Comparison of ENCODE assay signal across 22 cellular contexts in genomic region chr12:68846811-68847210, GRCh38. TPM values are rescaled to one million over a fixed set of nuclear protein-coding genes. Genes with fewer than 3 reads are reported as not detected.
DNase-seq lines count a peak whose midpoint lies in the region; ATAC-seq and TF ChIP-seq lines count a peak whose summit lies in the region.
"Had no signal": no experiment of that assay in that cellular context is flagged by ENCODE, and none has a peak within 500 bp of the region (broad histone marks: within the 10 kb centered on the region; RNA-seq: fewer than 3 reads in every experiment).

No MANE protein-coding gene starts in this region.

- peaks cover 3 to 13% of the 10 kb centered on the region in 2 donors for H3K36me3 Mint-ChIP-seq in activated T-cell treated with anti-CD3 and anti-CD28 coated beads, Interleukin-2, amount 50 U/mL, for 72 hours (ENCODE audit: insufficient read depth in 2 of 2)
- H3K36me3 Mint-ChIP-seq in activated T-cell treated with anti-CD3 and anti-CD28 coated beads, Interleukin-2, amount 50 U/mL, for 24 hours (ENCODE audit: low read depth), result peaks cover 41% of the 10 kb centered on the region
- peaks cover 16% of the 10 kb centered on the region for H3K36me3 Mint-ChIP-seq in CD4-positive, alpha-beta T cell (ENCODE audit: low read depth)
- H3K36me3 Mint-ChIP-seq in activated T-helper 1 cell treated with anti-CD3 and anti-CD28 coated beads, Interleukin-12 subunit alpha, Interleukin-12 subunit beta, Interleukin-2, Interleukin-4 antibody, amounts not matched to agents 30 ng/mL and 10 ng/mL and 1 ng/mL, durations not matched to agents 14 hours and 24 hours and 36 hours (ENCODE audit: low read depth), result peaks cover 23% of the 10 kb centered on the region

- TF ChIP-seq CTCF in CD4-positive, alpha-beta T cell (IDR thresholded peaks at IDR 0.05), result no peak
- no peak for TF ChIP-seq CTCF in HCT116 (IDR thresholded peaks at IDR 0.05 in 2 of 3, conservative IDR thresholded peaks at IDR 0.05 in 1 of 3; ENCODE audit: borderline replicate concordance in 1 of 3, insufficient read depth in 1 of 3, low read depth in 2 of 3, low read length in 2 of 3)

- BruUV-seq in HCT116 (replicated peaks; lab: Mats Ljungman, UMichigan), result no TSS peak

- DNase-seq in activated T-cell treated with anti-CD3 and anti-CD28 coated beads, Interleukin-2, amount 50 U/mL, for 72 hours, result no peak
- no peak for DNase-seq in activated T-cell treated with anti-CD3 and anti-CD28 coated beads, Interleukin-2, amount 50 U/mL, for 24 hours
- no peak for DNase-seq in CD4-positive, alpha-beta T cell
- no peak for DNase-seq in HCT116 (ENCODE audit: low read depth, low spot score)
- DNase-seq in activated T-helper 1 cell treated with anti-CD3 and anti-CD28 coated beads, Interleukin-12 subunit alpha, Interleukin-12 subunit beta, Interleukin-2, Interleukin-4 antibody, amounts not matched to agents 30 ng/mL and 10 ng/mL and 1 ng/mL, durations not matched to agents 14 hours and 24 hours and 36 hours (ENCODE audit: low spot score), result no peak
- DNase-seq: 8988T; ACHN; AML-193; BE2C; Calu3; CD4-positive, alpha-beta memory T cell; COR-L47; DMS53; DMS79 treated with DMSO at 0.1 percent for 48 hours; GF-D8; H9; HFFc6 had no signal

- peak overlapping the region; percentile 46 for H3K27ac Mint-ChIP-seq in activated T-cell treated with anti-CD3 and anti-CD28 coated beads, Interleukin-2, amount 50 U/mL, for 72 hours
- no peak overlapping the region for H3K27ac Mint-ChIP-seq in activated T-cell treated with anti-CD3 and anti-CD28 coated beads, Interleukin-2, amount 50 U/mL, for 24 hours
- H3K27ac Mint-ChIP-seq in CD4-positive, alpha-beta T cell, result peak overlapping the region; percentile 47
- H3K27ac Mint-ChIP-seq in activated T-helper 1 cell treated with anti-CD3 and anti-CD28 coated beads, Interleukin-12 subunit alpha, Interleukin-12 subunit beta, Interleukin-2, Interleukin-4 antibody, amounts not matched to agents 30 ng/mL and 10 ng/mL and 1 ng/mL, durations not matched to agents 14 hours and 24 hours and 36 hours, result no peak overlapping the region
- H3K27ac Mint-ChIP-seq: CD14-positive monocyte, GM23338, H9, HFFc6 had no signal

- no peaks in the 10 kb centered on the region for H3K27me3 ChIP-seq in CD4-positive, alpha-beta T cell (ENCODE audit: control insufficient read depth, insufficient read depth, low read length)
- no peaks in the 10 kb centered on the region for H3K27me3 ChIP-seq in HCT116 (ENCODE audit: insufficient read depth, low read length)
- H3K27me3 ChIP-seq: BLaER1 treated with 17β-estradiol and CSF1 and Interleukin-3, amounts not matched to agents 10 nM and 100 nM had no signal

- no peaks in the 10 kb centered on the region for H3K9me2 ChIP-seq in HCT116 (ENCODE audit: insufficient read depth)

- CTCF ChIA-PET in CD4-positive, alpha-beta T cell (lab: Charles Lee), result no interaction called here
- CTCF ChIA-PET in HCT116 (lab: Charles Lee), result no interaction called here

- H3K4me3 Mint-ChIP-seq in activated T-cell treated with anti-CD3 and anti-CD28 coated beads, Interleukin-2, amount 50 U/mL, for 72 hours, result no peak overlapping the region
- H3K4me3 Mint-ChIP-seq in activated T-cell treated with anti-CD3 and anti-CD28 coated beads, Interleukin-2, amount 50 U/mL, for 24 hours, result no peak overlapping the region
- H3K4me3 Mint-ChIP-seq in CD4-positive, alpha-beta T cell, result no peak overlapping the region
- H3K4me3 Mint-ChIP-seq in activated T-helper 1 cell treated with anti-CD3 and anti-CD28 coated beads, Interleukin-12 subunit alpha, Interleukin-12 subunit beta, Interleukin-2, Interleukin-4 antibody, amounts not matched to agents 30 ng/mL and 10 ng/mL and 1 ng/mL, durations not matched to agents 14 hours and 24 hours and 36 hours, result no peak overlapping the region
- H3K4me3 Mint-ChIP-seq: CD14-positive monocyte; CD4-positive, alpha-beta memory T cell; GM23338; H9; HFFc6 had no signal

- no peak overlapping the region for H3K27ac ChIP-seq in CD4-positive, alpha-beta T cell (ENCODE audit: low read depth, low read length)
- no peak overlapping the region for H3K27ac ChIP-seq in HCT116 (ENCODE audit: low read depth, low read length)
- H3K27ac ChIP-seq: A549; BLaER1 treated with 17β-estradiol and CSF1 and Interleukin-3, amounts not matched to agents 10 nM and 100 nM had no signal

- H4K20me1 ChIP-seq in HCT116 (ENCODE audit: insufficient read depth), result peaks cover 7% of the 10 kb centered on the region; the same call in 1 of the 2 replicates

- POLR2A ChIA-PET in CD4-positive, alpha-beta T cell (lab: Charles Lee), result interaction anchor here (0.7 to 1.3 kb wide), 2 partner anchors 520 to 666 kb away, joined by 3 read pairs; no protein-coding TSS in a partner anchor
- POLR2A ChIA-PET in HCT116 (lab: Charles Lee), result no interaction called here

- H2AFZ ChIP-seq in HCT116 (ENCODE audit: low read depth, low read length, poor library complexity, severe bottlenecking), result no peak overlapping the region
- H2AFZ ChIP-seq: GM23338 had no signal

- intact Hi-C loops in CD4-positive, alpha-beta T cell (cut with DNase I, micrococcal nuclease), result no loop called here
- intact Hi-C loops in HCT116 (cut with micrococcal nuclease), result no loop called here
- intact Hi-C loops in activated T-helper 1 cell treated with anti-CD3 and anti-CD28 coated beads, Interleukin-12 subunit alpha, Interleukin-12 subunit beta, Interleukin-2, Interleukin-4 antibody, amounts not matched to agents 30 ng/mL and 10 ng/mL and 1 ng/mL, durations not matched to agents 14 hours and 24 hours and 36 hours (cut with micrococcal nuclease), result no loop called here

- TF ChIP-seq RAD21 in HCT116 (IDR thresholded peaks at IDR 0.05; ENCODE audit: low read depth), result no peak

- no peak overlapping the region for H3K4me2 ChIP-seq in HCT116 (ENCODE audit: low read length)
- H3K4me2 ChIP-seq: A549; BLaER1 treated with 17β-estradiol and CSF1 and Interleukin-3, amounts not matched to agents 10 nM and 100 nM; GM23338 had no signal

- no peaks in the 10 kb centered on the region for H3K27me3 Mint-ChIP-seq in activated T-cell treated with anti-CD3 and anti-CD28 coated beads, Interleukin-2, amount 50 U/mL, for 72 hours (ENCODE audit: low read depth)
- H3K27me3 Mint-ChIP-seq in activated T-cell treated with anti-CD3 and anti-CD28 coated beads, Interleukin-2, amount 50 U/mL, for 24 hours, result no peaks in the 10 kb centered on the region
- no peaks in the 10 kb centered on the region for H3K27me3 Mint-ChIP-seq in CD4-positive, alpha-beta T cell
- no peaks in the 10 kb centered on the region for H3K27me3 Mint-ChIP-seq in activated T-helper 1 cell treated with anti-CD3 and anti-CD28 coated beads, Interleukin-12 subunit alpha, Interleukin-12 subunit beta, Interleukin-2, Interleukin-4 antibody, amounts not matched to agents 30 ng/mL and 10 ng/mL and 1 ng/mL, durations not matched to agents 14 hours and 24 hours and 36 hours (ENCODE audit: insufficient read depth)
- H3K27me3 Mint-ChIP-seq: CD4-positive, alpha-beta memory T cell had no signal

- H3K9me3 Mint-ChIP-seq in activated T-cell treated with anti-CD3 and anti-CD28 coated beads, Interleukin-2, amount 50 U/mL, for 72 hours, result no peaks in the 10 kb centered on the region
- H3K9me3 Mint-ChIP-seq in activated T-cell treated with anti-CD3 and anti-CD28 coated beads, Interleukin-2, amount 50 U/mL, for 24 hours, result no peaks in the 10 kb centered on the region
- H3K9me3 Mint-ChIP-seq in CD4-positive, alpha-beta T cell, result no peaks in the 10 kb centered on the region
- no peaks in the 10 kb centered on the region for H3K9me3 Mint-ChIP-seq in activated T-helper 1 cell treated with anti-CD3 and anti-CD28 coated beads, Interleukin-12 subunit alpha, Interleukin-12 subunit beta, Interleukin-2, Interleukin-4 antibody, amounts not matched to agents 30 ng/mL and 10 ng/mL and 1 ng/mL, durations not matched to agents 14 hours and 24 hours and 36 hours
- H3K9me3 Mint-ChIP-seq: CD14-positive monocyte; CD4-positive, alpha-beta memory T cell; GM23338; H9 had no signal

- RAD21 ChIA-PET in HCT116 (lab: Charles Lee; ENCODE audit: low non-redundant PET in 1 of 2, low total read pairs in 2 of 2, uncharacterized antibody in 2 of 2, unreplicated experiment in 2 of 2), result no interaction called here

- no peak overlapping the region for H3K9ac ChIP-seq in HCT116 (ENCODE audit: low read length)

- TF ChIP-seq POLR2A in HCT116 (IDR thresholded peaks at IDR 0.05; ENCODE audit: borderline replicate concordance, extremely low read depth, insufficient read depth, insufficient read length), result no peak

- H3K36me3 ChIP-seq in HCT116 (ENCODE audit: control insufficient read depth in 1 of 2, insufficient read depth in 2 of 2, low read length in 2 of 2), result peaks cover 4 to 11% of the 10 kb centered on the region in 2 experiments; a peak in 3 of 4 replicates

- 0 out of 2 replicates have a peak, but pooled peaks cover 4% of the 10 kb centered on the region for H3K79me2 ChIP-seq in HCT116 (ENCODE audit: insufficient read depth, low read length)

- H3K9me3 ChIP-seq in CD4-positive, alpha-beta T cell (ENCODE audit: control insufficient read depth, low read length), result no peaks in the 10 kb centered on the region
- H3K9me3 ChIP-seq in HCT116 (ENCODE audit: control insufficient read depth in 1 of 2, insufficient read depth in 1 of 2, low read depth in 1 of 2, low read length in 2 of 2), result no peaks in the 10 kb centered on the region
- H3K9me3 ChIP-seq: A549; BE2C; BLaER1 treated with 17β-estradiol and CSF1 and Interleukin-3, amounts not matched to agents 10 nM and 100 nM had no signal

- no peak for ATAC-seq in activated T-cell treated with anti-CD3 and anti-CD28 coated beads, Interleukin-2, amount 50 U/mL, for 72 hours (replicated peaks in 1 of 2)
- no peak for ATAC-seq in CD4-positive, alpha-beta T cell (ENCODE audit: poor library complexity)
- ATAC-seq in HCT116, result no peak
- no peak for ATAC-seq in HG03196 (IDR thresholded peaks at IDR 0.05; ENCODE audit: unreplicated experiment)
- ATAC-seq: A549, GM23338 had no signal

- no peak overlapping the region for H3K4me3 ChIP-seq in HCT116 (replicated peaks in 1 of 2; ENCODE audit: low read depth in 1 of 2, low read length in 2 of 2)
- H3K4me3 ChIP-seq: A549; BLaER1 treated with 17β-estradiol and CSF1 and Interleukin-3, amounts not matched to agents 10 nM and 100 nM; GM23338 had no signal

- H3K4me1 ChIP-seq in HCT116 (ENCODE audit: control insufficient read depth in 1 of 2, insufficient read depth in 2 of 2, low read length in 2 of 2), result no peaks in the 10 kb centered on the region
- H3K4me1 ChIP-seq: A549, BE2C had no signal

- peaks cover 5% of the 10 kb centered on the region for H3K4me1 Mint-ChIP-seq in activated T-cell treated with anti-CD3 and anti-CD28 coated beads, Interleukin-2, amount 50 U/mL, for 72 hours (ENCODE audit: low read depth)
- H3K4me1 Mint-ChIP-seq in activated T-cell treated with anti-CD3 and anti-CD28 coated beads, Interleukin-2, amount 50 U/mL, for 24 hours (ENCODE audit: low read depth), result peaks cover 1% of the 10 kb centered on the region
- no peaks in the 10 kb centered on the region for H3K4me1 Mint-ChIP-seq in CD4-positive, alpha-beta T cell (ENCODE audit: low read depth)
- H3K4me1 Mint-ChIP-seq in activated T-helper 1 cell treated with anti-CD3 and anti-CD28 coated beads, Interleukin-12 subunit alpha, Interleukin-12 subunit beta, Interleukin-2, Interleukin-4 antibody, amounts not matched to agents 30 ng/mL and 10 ng/mL and 1 ng/mL, durations not matched to agents 14 hours and 24 hours and 36 hours (ENCODE audit: low read depth), result no peaks in the 10 kb centered on the region
- H3K4me1 Mint-ChIP-seq: CD14-positive monocyte, GM23338, H9 had no signal

RNA-seq across cellular contexts. Expression of gene MDM2, which starts 38.8 kb away (rescaled TPM):
- total RNA-seq in activated T-cell treated with anti-CD3 and anti-CD28 coated beads, Interleukin-2, amount 50 U/mL, for 72 hours, result 100 to 1,000 TPM; 191 to 225 TPM
- total RNA-seq in CD4-positive, alpha-beta T cell, result 10 to 100 TPM; 90.8 TPM
- 170 TPM for total RNA-seq in HCT116 (2021; ENCODE audit: unreplicated experiment)
- 33.0 and 35.6 TPM in 2 replicates for polyA plus RNA-seq in HCT116 (2012)
- total RNA-seq in activated T-helper 1 cell treated with anti-CD3 and anti-CD28 coated beads, Interleukin-12 subunit alpha, Interleukin-12 subunit beta, Interleukin-2, Interleukin-4 antibody, amounts not matched to agents 30 ng/mL and 10 ng/mL and 1 ng/mL, durations not matched to agents 14 hours and 24 hours and 36 hours, result 279 and 303 TPM in 2 replicates

Comparison
In these comparisons a context has a peak if more than half of its experiments do, and no peak if none do; other contexts are left out.
1. H3K27ac Mint-ChIP-seq: peak in activated T-cell treated with anti-CD3 and anti-CD28 coated beads, Interleukin-2, amount 50 U/mL, for 72 hours (single experiment) and CD4-positive, alpha-beta T cell (single experiment); none in activated T-cell treated with anti-CD3 and anti-CD28 coated beads, Interleukin-2, amount 50 U/mL, for 24 hours (single experiment) and activated T-helper 1 cell treated with anti-CD3 and anti-CD28 coated beads, Interleukin-12 subunit alpha, Interleukin-12 subunit beta, Interleukin-2, Interleukin-4 antibody, amounts not matched to agents 30 ng/mL and 10 ng/mL and 1 ng/mL, durations not matched to agents 14 hours and 24 hours and 36 hours (single experiment).